Comparison of ENCODE assay signal across 23 cellular contexts in the genomic region with DNA sequence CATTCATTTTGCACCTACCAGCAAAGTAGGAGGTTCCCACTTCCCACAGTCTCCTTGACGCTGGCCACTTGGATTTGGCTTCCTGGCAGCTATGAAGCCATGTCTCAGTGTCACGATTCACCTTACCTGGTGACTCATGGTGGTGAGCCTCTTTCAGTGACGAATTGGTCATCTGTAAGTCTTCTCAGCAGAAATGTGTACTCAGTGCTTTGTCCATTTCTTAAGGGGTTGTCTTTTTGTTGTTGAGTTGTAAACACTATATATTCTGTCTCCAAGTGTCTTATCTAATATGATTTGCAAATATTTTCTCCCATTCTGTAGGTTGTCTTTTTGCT. TPM values are rescaled to one million over a fixed set of nuclear protein-coding genes. Genes with fewer than 3 reads are reported as not detected.
DNase-seq lines count a peak whose midpoint lies in the region; ATAC-seq, FAIRE-seq and TF ChIP-seq lines count a peak whose summit lies in the region.
"Had no signal": no experiment of that assay in that cellular context is flagged by ENCODE, and none has a peak within 500 bp of the region (broad histone marks: within the 10 kb centered on the region; RNA-seq: fewer than 3 reads in every experiment).

No MANE protein-coding gene starts in this region.

- H3K79me2 ChIP-seq in astrocyte (ENCODE audit: insufficient read depth, low read length), result no peaks in the 10 kb centered on the region

- H3K36me3 Mint-ChIP-seq in activated naive CD4-positive, alpha-beta T cell treated with anti-CD3 and anti-CD28 coated beads, Interleukin-2, amount 50 U/mL, for 72 hours, result no peaks in the 10 kb centered on the region
- no peaks in the 10 kb centered on the region for H3K36me3 Mint-ChIP-seq in activated naive CD4-positive, alpha-beta T cell treated with anti-CD3 and anti-CD28 coated beads, Interleukin-2, amount 10 ng/mL, durations not matched to agents 7 days and 5 days
- no peaks in the 10 kb centered on the region for H3K36me3 Mint-ChIP-seq in astrocyte (ENCODE audit: low read depth, unreplicated experiment)
- H3K36me3 Mint-ChIP-seq: activated naive CD8-positive, alpha-beta T cell treated with anti-CD3 and anti-CD28 coated beads, Interleukin-2, amount 10 ng/mL, durations not matched to agents 7 days and 5 days had no signal

- no peak overlapping the region for H3K9ac ChIP-seq in astrocyte (ENCODE audit: low read length)

- H3K4me3 Mint-ChIP-seq in activated naive CD4-positive, alpha-beta T cell treated with anti-CD3 and anti-CD28 coated beads, Interleukin-2, amount 10 ng/mL, durations not matched to agents 7 days and 5 days, result no peak overlapping the region
- no peak overlapping the region for H3K4me3 Mint-ChIP-seq in astrocyte (ENCODE audit: unreplicated experiment)
- H3K4me3 Mint-ChIP-seq: activated naive CD8-positive, alpha-beta T cell treated with anti-CD3 and anti-CD28 coated beads, Interleukin-2, amount 10 ng/mL, durations not matched to agents 7 days and 5 days; stimulated activated naive B cell treated with anti-CD40 and anti-IgM and Interleukin-4, amounts not matched to agents 10 μg/mL and 1 μg/mL and 100 μg/mL, for 72 hours had no signal

- no peaks in the 10 kb centered on the region for H3K9me3 Mint-ChIP-seq in activated naive CD4-positive, alpha-beta T cell treated with anti-CD3 and anti-CD28 coated beads, Interleukin-2, amount 50 U/mL, for 72 hours
- H3K9me3 Mint-ChIP-seq in activated naive CD4-positive, alpha-beta T cell treated with anti-CD3 and anti-CD28 coated beads, Interleukin-2, amount 10 ng/mL, durations not matched to agents 7 days and 5 days, result peaks cover 5% of the 10 kb centered on the region
- H3K9me3 Mint-ChIP-seq in astrocyte (ENCODE audit: unreplicated experiment), result peaks cover 9% of the 10 kb centered on the region
- H3K9me3 Mint-ChIP-seq: activated naive CD8-positive, alpha-beta T cell treated with anti-CD3 and anti-CD28 coated beads, Interleukin-2, amount 10 ng/mL, durations not matched to agents 7 days and 5 days; stimulated activated naive B cell treated with anti-CD40 and anti-IgM and Interleukin-4, amounts not matched to agents 10 μg/mL and 1 μg/mL and 100 μg/mL, for 72 hours had no signal

- no peak for TF ChIP-seq CTCF in astrocyte (IDR thresholded peaks at IDR 0.05; ENCODE audit: insufficient read depth, low read depth, low read length)

- no peaks in the 10 kb centered on the region for H3K36me3 ChIP-seq in astrocyte (ENCODE audit: insufficient read depth, low read length)
- H3K36me3 ChIP-seq: cardiac muscle cell, gastroesophageal sphincter, HAP-1, neutrophil, transverse colon had no signal

- no peak overlapping the region for H3K27ac Mint-ChIP-seq in activated naive CD4-positive, alpha-beta T cell treated with anti-CD3 and anti-CD28 coated beads, Interleukin-2, amount 50 U/mL, for 72 hours
- no peak overlapping the region for H3K27ac Mint-ChIP-seq in activated naive CD4-positive, alpha-beta T cell treated with anti-CD3 and anti-CD28 coated beads, Interleukin-2, amount 10 ng/mL, durations not matched to agents 7 days and 5 days
- H3K27ac Mint-ChIP-seq in astrocyte (ENCODE audit: unreplicated experiment), result no peak overlapping the region
- H3K27ac Mint-ChIP-seq: activated naive CD8-positive, alpha-beta T cell treated with anti-CD3 and anti-CD28 coated beads, Interleukin-2, amount 10 ng/mL, durations not matched to agents 7 days and 5 days; stimulated activated naive B cell treated with anti-CD40 and anti-IgM and Interleukin-4, amounts not matched to agents 10 μg/mL and 1 μg/mL and 100 μg/mL, for 72 hours had no signal

- DNase-seq in activated naive CD4-positive, alpha-beta T cell treated with anti-CD3 and anti-CD28 coated beads, Interleukin-2, amount 50 U/mL, for 72 hours (ENCODE audit: low spot score in 2 of 2), result no peak
- no peak for DNase-seq in activated naive CD4-positive, alpha-beta T cell treated with anti-CD3 and anti-CD28 coated beads, Interleukin-2, amount 10 ng/mL, durations not matched to agents 7 days and 5 days
- DNase-seq in HT1080 (ENCODE audit: low read depth), result peak; percentile 35
- DNase-seq in astrocyte (ENCODE audit: low read depth), result peak; percentile 22
- peak; percentile 45 for DNase-seq in urothelium cell line (ENCODE audit: low spot score)
- DNase-seq in stimulated activated naive CD4-positive, alpha-beta T cell treated with Interleukin-2 at 50 U/mL for 16 hours (lab: John Stamatoyannopoulos, UW), result no peak
- DNase-seq: activated naive CD8-positive, alpha-beta T cell treated with anti-CD3 and anti-CD28 coated beads, Interleukin-2, amount 10 ng/mL, durations not matched to agents 7 days and 5 days; activated T-cell treated with anti-CD3 and anti-CD28 coated beads for 4 hours; KG1; NCI-H1105 treated with DMSO at 0.1 percent for 48 hours; NCI-H524 treated with DMSO at 0.1 percent for 48 hours; right cardiac atrium; stimulated activated naive B cell treated with anti-CD40 and anti-IgM and Interleukin-4, amounts not matched to agents 10 μg/mL and 1 μg/mL and 100 μg/mL, for 72 hours; T-helper 9 cell; transverse colon had no signal

- no peaks in the 10 kb centered on the region for H4K20me1 ChIP-seq in astrocyte (ENCODE audit: insufficient read depth, low read length)

- peak; percentile 69 to 74 for ATAC-seq in activated naive CD4-positive, alpha-beta T cell treated with anti-CD3 and anti-CD28 coated beads, Interleukin-2, amount 50 U/mL, for 72 hours
- ATAC-seq in GM19351 (IDR thresholded peaks at IDR 0.05; ENCODE audit: unreplicated experiment) (no peak), GM18873 (IDR thresholded peaks at IDR 0.05; ENCODE audit: low FRiP score, unreplicated experiment) (no peak)
- ATAC-seq: gastroesophageal sphincter; right cardiac atrium; stimulated activated naive B cell treated with anti-CD40 and anti-IgM and Interleukin-4, amounts not matched to agents 10 μg/mL and 1 μg/mL and 100 μg/mL, for 72 hours had no signal

- H3K4me1 ChIP-seq in astrocyte (ENCODE audit: insufficient read depth, low read length), result no peaks in the 10 kb centered on the region
- H3K4me1 ChIP-seq: gastroesophageal sphincter, HAP-1, transverse colon had no signal

- no peak overlapping the region for H3K4me2 ChIP-seq in astrocyte (ENCODE audit: low read length)

- FAIRE-seq in astrocyte (lab: Jason Lieb, UNC) (no peak), urothelium cell line (lab: Jason Lieb, UNC) (no peak)

- no peaks in the 10 kb centered on the region for H3K4me1 Mint-ChIP-seq in activated naive CD4-positive, alpha-beta T cell treated with anti-CD3 and anti-CD28 coated beads, Interleukin-2, amount 10 ng/mL, durations not matched to agents 7 days and 5 days
- H3K4me1 Mint-ChIP-seq in astrocyte (ENCODE audit: low read depth, unreplicated experiment), result peaks cover 3% of the 10 kb centered on the region
- H3K4me1 Mint-ChIP-seq: activated naive CD8-positive, alpha-beta T cell treated with anti-CD3 and anti-CD28 coated beads, Interleukin-2, amount 10 ng/mL, durations not matched to agents 7 days and 5 days; stimulated activated naive B cell treated with anti-CD40 and anti-IgM and Interleukin-4, amounts not matched to agents 10 μg/mL and 1 μg/mL and 100 μg/mL, for 72 hours had no signal

- CTCF ChIA-PET in activated naive CD4-positive, alpha-beta T cell treated with anti-CD3 and anti-CD28 coated beads, Interleukin-2, amount 10 ng/mL, durations not matched to agents 7 days and 5 days (lab: Charles Lee), result interaction anchor here (0.6 to 2.5 kb wide), 3 partner anchors 10 to 75 kb away, joined by 3 to 8 read pairs (median 5); no protein-coding TSS in a partner anchor

- no peak overlapping the region for H3K4me3 ChIP-seq in astrocyte (ENCODE audit: insufficient read depth, low read depth, low read length)
- H3K4me3 ChIP-seq: cardiac muscle cell, gastroesophageal sphincter, HAP-1, SK-N-MC, transverse colon had no signal

- no peak overlapping the region for H3K27ac ChIP-seq in astrocyte (ENCODE audit: low read depth, low read length)
- H3K27ac ChIP-seq: cardiac muscle cell, gastroesophageal sphincter, HL-60, neutrophil, SK-N-MC, transverse colon had no signal

- H3K9me3 ChIP-seq in astrocyte (ENCODE audit: insufficient read depth, low read depth, low read length), result no peaks in the 10 kb centered on the region
- H3K9me3 ChIP-seq: gastroesophageal sphincter, HAP-1, neutrophil, transverse colon had no signal

- no peaks in the 10 kb centered on the region for H3K27me3 ChIP-seq in astrocyte (ENCODE audit: insufficient read depth, low read length)
- H3K27me3 ChIP-seq: cardiac muscle cell, gastroesophageal sphincter, neutrophil, transverse colon had no signal

- H2AFZ ChIP-seq in astrocyte (ENCODE audit: low read depth, low read length), result no peak overlapping the region

- H3K27me3 Mint-ChIP-seq in activated naive CD4-positive, alpha-beta T cell treated with anti-CD3 and anti-CD28 coated beads, Interleukin-2, amount 10 ng/mL, durations not matched to agents 7 days and 5 days, result peaks cover 4% of the 10 kb centered on the region
- H3K27me3 Mint-ChIP-seq in astrocyte (ENCODE audit: low read depth, unreplicated experiment), result peaks cover 25% of the 10 kb centered on the region
- H3K27me3 Mint-ChIP-seq: activated naive CD8-positive, alpha-beta T cell treated with anti-CD3 and anti-CD28 coated beads, Interleukin-2, amount 10 ng/mL, durations not matched to agents 7 days and 5 days; stimulated activated naive B cell treated with anti-CD40 and anti-IgM and Interleukin-4, amounts not matched to agents 10 μg/mL and 1 μg/mL and 100 μg/mL, for 72 hours had no signal

RNA-seq across cellular contexts. Expression of gene MAEA, which starts 11.4 kb away (rescaled TPM):
- total RNA-seq in activated naive CD4-positive, alpha-beta T cell treated with anti-CD3 and anti-CD28 coated beads, Interleukin-2, amount 50 U/mL, for 72 hours, result 10 to 100 TPM; 42.8 to 50.1 TPM
- total RNA-seq in HT1080 (2014; rRNA removed; shearing (Covaris generic)), result 97.3 and 124 TPM in 2 replicates
- polyA plus RNA-seq in HT1080 (2015; cell fraction: cytosol; rRNA removed), result 82.7 and 86.9 TPM in 2 replicates
- polyA plus RNA-seq in HT1080 (2015; cell fraction: nucleus; rRNA removed), result 117 and 120 TPM in 2 replicates
- total RNA-seq in astrocyte, result 73.3 and 79.3 TPM in 2 replicates

RNA-seq across cellular contexts. Expression of gene CTBP1, which starts 29.4 kb away (rescaled TPM):
- 100 to 1,000 TPM in 1 of 2 donors, 10 to 100 TPM in 1; 74.7 to 177 TPM for total RNA-seq in activated naive CD4-positive, alpha-beta T cell treated with anti-CD3 and anti-CD28 coated beads, Interleukin-2, amount 50 U/mL, for 72 hours
- total RNA-seq in HT1080 (2014; rRNA removed; shearing (Covaris generic)), result 205 and 256 TPM in 2 replicates
- 120 and 141 TPM in 2 replicates for polyA plus RNA-seq in HT1080 (2015; cell fraction: cytosol; rRNA removed)
- polyA plus RNA-seq in HT1080 (2015; cell fraction: nucleus; rRNA removed), result 151 and 168 TPM in 2 replicates
- total RNA-seq in astrocyte, result 115 and 136 TPM in 2 replicates

Comparison
In these comparisons a context has a peak if more than half of its experiments do, and no peak if none do; other contexts are left out.
1. ATAC-seq: peak in activated naive CD4-positive, alpha-beta T cell treated with anti-CD3 and anti-CD28 coated beads, Interleukin-2, amount 50 U/mL, for 72 hours (2 of 2); none in GM19351 (single experiment) and GM18873 (single experiment).
2. DNase-seq: peak in HT1080 (single experiment), astrocyte (single experiment) and urothelium cell line (single experiment); none in activated naive CD4-positive, alpha-beta T cell treated with anti-CD3 and anti-CD28 coated beads, Interleukin-2, amount 50 U/mL, for 72 hours (0 of 2), activated naive CD4-positive, alpha-beta T cell treated with anti-CD3 and anti-CD28 coated beads, Interleukin-2, amount 10 ng/mL, durations not matched to agents 7 days and 5 days (single experiment) and stimulated activated naive CD4-positive, alpha-beta T cell treated with Interleukin-2 at 50 U/mL for 16 hours (single experiment).